Comparison of ENCODE assay signal across 35 cellular contexts in genomic region chr19:33832633-33833032, GRCh38.
"Had no signal": no experiment of that assay in that cellular context is flagged by ENCODE, and none has a peak within 500 bp of the region (broad histone marks: within the 10 kb centered on the region; RNA-seq: fewer than 3 reads in every experiment).

No MANE protein-coding gene starts in this region.

- DNase-seq: activated CD4-positive, alpha-beta T cell treated with anti-CD3 and anti-CD28 coated beads, Interleukin-2, amount 10 ng/mL, durations not matched to agents 24 days and 14 days; activated CD4-positive, alpha-beta T cell treated with anti-CD3 and anti-CD28 coated beads, Interleukin-2, amount 50 U/mL, for 4 hours; activated CD8-positive, alpha-beta T cell treated with anti-CD3 and anti-CD28 coated beads for 36 hours; activated effector memory CD4-positive, alpha-beta T cell treated with anti-CD3 and anti-CD28 coated beads, Interleukin-2, amount 50 U/mL, for 16 hours; activated naive CD4-positive, alpha-beta T cell; activated naive CD4-positive, alpha-beta T cell treated with anti-CD3 and anti-CD28 coated beads, Interleukin-2, amount 50 U/mL, for 16 hours; activated naive CD8-positive, alpha-beta T cell treated with anti-CD3 and anti-CD28 coated beads for 36 hours; activated T-cell treated with anti-CD3 and anti-CD28 coated beads, Interleukin-2, amount 50 U/mL, for 1 hour; activated T-cell treated with anti-CD3 and anti-CD28 coated beads, Interleukin-2, amount 50 U/mL, for 72 hours; amniotic stem cell; aorta; brain microvascular endothelial cell; central memory CD4-positive, alpha-beta T cell; Karpas-422; KBM-7; NCI-H1092; NCI-H1436 treated with DMSO at 0.1 percent for 48 hours; NCI-H1694 treated with DMSO at 0.1 percent for 48 hours; NCI-H2029; NCI-H2107; NCI-H2171; NCI-H510A; NCI-H526; NCI-H748 treated with DMSO at 0.1 percent for 48 hours; NK-92 treated with Interleukin-12 subunit alpha and Interleukin-12 subunit beta, amount 100 ng/mL, for 24 hours; PC-9; SIG-M5; T-cell; T-helper 2 cell; T-helper 9 cell had no signal

- H3K9me3 Mint-ChIP-seq: activated CD4-positive, alpha-beta T cell treated with anti-CD3 and anti-CD28 coated beads, Interleukin-2, amount 10 ng/mL, durations not matched to agents 24 days and 14 days; activated CD8-positive, alpha-beta T cell treated with anti-CD3 and anti-CD28 coated beads for 36 hours; activated naive CD8-positive, alpha-beta T cell treated with anti-CD3 and anti-CD28 coated beads for 36 hours; activated T-cell treated with anti-CD3 and anti-CD28 coated beads, Interleukin-2, amount 50 U/mL, for 72 hours; activated T-helper 17 cell treated with anti-CD3 and anti-CD28 coated beads, Interleukin-2, amount 50 U/mL, for 72 hours; T-cell had no signal

- H3K4me2 ChIP-seq: PC-9 had no signal

- ATAC-seq: activated CD8-positive, alpha-beta T cell treated with anti-CD3 and anti-CD28 coated beads for 36 hours; activated T-cell treated with anti-CD3 and anti-CD28 coated beads, Interleukin-2, amount 50 U/mL, for 72 hours; activated T-helper 17 cell treated with anti-CD3 and anti-CD28 coated beads, Interleukin-2, amount 50 U/mL, for 72 hours; Right ventricle myocardium inferior; SK-N-SH treated with all-trans-retinoic acid at 6 μM for 48 hours; T-cell had no signal

- H3K27me3 ChIP-seq: brain microvascular endothelial cell had no signal

- H3K36me3 ChIP-seq: brain microvascular endothelial cell had no signal

- H3K4me1 Mint-ChIP-seq: activated CD4-positive, alpha-beta T cell treated with anti-CD3 and anti-CD28 coated beads, Interleukin-2, amount 10 ng/mL, durations not matched to agents 24 days and 14 days; activated naive CD8-positive, alpha-beta T cell treated with anti-CD3 and anti-CD28 coated beads for 36 hours had no signal

- H3K4me3 ChIP-seq: PC-9 had no signal

- H3K36me3 Mint-ChIP-seq: activated naive CD8-positive, alpha-beta T cell treated with anti-CD3 and anti-CD28 coated beads for 36 hours; T-cell had no signal

- H3K4me3 Mint-ChIP-seq: activated CD4-positive, alpha-beta T cell treated with anti-CD3 and anti-CD28 coated beads, Interleukin-2, amount 10 ng/mL, durations not matched to agents 24 days and 14 days; activated CD8-positive, alpha-beta T cell treated with anti-CD3 and anti-CD28 coated beads for 36 hours; activated naive CD8-positive, alpha-beta T cell treated with anti-CD3 and anti-CD28 coated beads for 36 hours; activated T-cell treated with anti-CD3 and anti-CD28 coated beads, Interleukin-2, amount 50 U/mL, for 72 hours; activated T-helper 17 cell treated with anti-CD3 and anti-CD28 coated beads, Interleukin-2, amount 50 U/mL, for 72 hours; T-cell had no signal

- H2AFZ ChIP-seq: PC-9 had no signal

- H3K27ac ChIP-seq: brain microvascular endothelial cell, PC-9, RWPE1, VCaP had no signal

- H3K27ac Mint-ChIP-seq: activated CD4-positive, alpha-beta T cell treated with anti-CD3 and anti-CD28 coated beads, Interleukin-2, amount 10 ng/mL, durations not matched to agents 24 days and 14 days; activated CD8-positive, alpha-beta T cell treated with anti-CD3 and anti-CD28 coated beads for 36 hours; activated naive CD8-positive, alpha-beta T cell treated with anti-CD3 and anti-CD28 coated beads for 36 hours; activated T-cell treated with anti-CD3 and anti-CD28 coated beads, Interleukin-2, amount 50 U/mL, for 72 hours; activated T-helper 17 cell treated with anti-CD3 and anti-CD28 coated beads, Interleukin-2, amount 50 U/mL, for 72 hours; T-cell had no signal
